Comparison of ENCODE assay signal across 28 cellular contexts in genomic region chr3:5110307-5110706, GRCh38.
"Had no signal": no experiment of that assay in that cellular context is flagged by ENCODE, and none has a peak within 500 bp of the region (broad histone marks: within the 10 kb centered on the region; RNA-seq: fewer than 3 reads in every experiment).

No MANE protein-coding gene starts in this region.

- H3K79me2 ChIP-seq: parathyroid adenoma had no signal

- H3K27me3 ChIP-seq: neural progenitor cell, ovary, spleen, suprapubic skin, testis, tibial artery, transverse colon, upper lobe of right lung, vagina had no signal

- H3K36me3 ChIP-seq: neural progenitor cell, ovary, spleen, suprapubic skin, tibial artery, transverse colon, upper lobe of right lung, vagina had no signal

- H3K9ac ChIP-seq: neural progenitor cell, parathyroid adenoma had no signal

- H3K27ac ChIP-seq: neural progenitor cell, ovary, parathyroid adenoma, psoas muscle, skin epidermis, spleen, suprapubic skin, testis, tibial artery, transverse colon, upper lobe of right lung, vagina had no signal

- H2AFZ ChIP-seq: neural progenitor cell, parathyroid adenoma had no signal

- DNase-seq: natural killer cell; occipital lobe; ovary; posterior cingulate gyrus; psoas muscle; right cardiac atrium; spleen; stimulated activated CD4-positive, alpha-beta T cell treated with anti-CD3 and anti-CD28 coated beads, Interleukin-12 subunit alpha, Interleukin-12 subunit beta, amount 100 ng/mL, for 4 hours; stimulated activated CD4-positive, alpha-beta T cell treated with anti-CD3 and anti-CD28 coated beads, Interleukin-1b, Interleukin-23, amount 100 ng/mL, for 48 hours; stimulated activated CD4-positive, alpha-beta T cell treated with anti-CD3 and anti-CD28 coated beads, Interleukin-4, amount 100 ng/mL, for 1 hour; stimulated activated CD4-positive, alpha-beta T cell treated with anti-CD3 and anti-CD28 coated beads, Interleukin-4, amount 100 ng/mL, for 4 hours; stimulated activated CD8-positive, alpha-beta memory T cell treated with anti-CD3 and anti-CD28 coated beads, Interleukin-4, amount 100 ng/mL, for 48 hours; stimulated activated naive CD4-positive, alpha-beta T cell; stimulated activated naive CD8-positive, alpha-beta T cell treated with anti-CD3 and anti-CD28 coated beads, Interleukin-15, amount 100 ng/mL, for 72 hours; stimulated activated naive CD8-positive, alpha-beta T cell treated with anti-CD3 and anti-CD28 coated beads, Interleukin-15, Interleukin-2, amounts not matched to agents 100 U/mL and 50 U/mL, for 24 hours; substantia nigra; testis; tibial artery; transverse colon; upper lobe of right lung had no signal

- H3K9me3 ChIP-seq: ovary, psoas muscle, spleen, suprapubic skin, testis, tibial artery, transverse colon, upper lobe of right lung, vagina had no signal

- H3K4me1 ChIP-seq: neural progenitor cell, parathyroid adenoma, psoas muscle, spleen, suprapubic skin, testis, tibial artery, transverse colon, upper lobe of right lung, vagina had no signal

- H3K4me3 ChIP-seq: neural progenitor cell, ovary, psoas muscle, skin epidermis, smooth muscle cell, spleen, suprapubic skin, testis, tibial artery, transverse colon, upper lobe of right lung, vagina had no signal

- ATAC-seq: natural killer cell; psoas muscle; right cardiac atrium; sciatic nerve; stimulated activated memory B cell treated with anti-CD40 and anti-IgM and Interleukin-4, amounts not matched to agents 10 μg/mL and 1 μg/mL and 100 μg/mL, for 72 hours; stimulated activated naive CD8-positive, alpha-beta T cell treated with anti-CD3 and anti-CD28 coated beads, Interleukin-15, amount 100 ng/mL, for 72 hours; stimulated activated naive CD8-positive, alpha-beta T cell treated with anti-CD3 and anti-CD28 coated beads, Interleukin-15, Interleukin-2, amounts not matched to agents 100 U/mL and 50 U/mL, for 24 hours; upper lobe of right lung had no signal

- H3K4me2 ChIP-seq: neural progenitor cell, smooth muscle cell had no signal
